ENCODE assay signal across 1 cellular context in genomic region chr12:10543499-10543898, GRCh38.
TF ChIP-seq lines count a peak whose summit lies in the region.

No MANE protein-coding gene starts in this region.

TF ChIP-seq in GM12878, 131 proteins besides CTCF, POLR2A, EP300 and RAD21 (continued from another document):
- TF ChIP-seq ZZZ3 (IDR thresholded peaks at IDR 0.05; ENCODE audit: control insufficient read depth, insufficient read length, low read depth) (no peak), BCL11A (IDR thresholded peaks at IDR 0.05; ENCODE audit: low read depth, low read length) (peak; percentile 73), ZBED1 (IDR thresholded peaks at IDR 0.05; ENCODE audit: borderline replicate concordance) (peak; percentile 92), CBX5 (IDR thresholded peaks at IDR 0.05; ENCODE audit: low read depth) (peak; percentile 82), YBX1 (IDR thresholded peaks at IDR 0.05) (no peak), BCL3 (IDR thresholded peaks at IDR 0.05; ENCODE audit: borderline replicate concordance, insufficient read depth, low read depth, low read length, poor library complexity, severe bottlenecking) (peak; percentile 100), NFIC (IDR thresholded peaks at IDR 0.05; ENCODE audit: low read depth, low read length) (peak; percentile 77; the same call in 1 of the 2 replicates), MEF2B (IDR thresholded peaks at IDR 0.05; ENCODE audit: partially characterized antibody, poor library complexity, severe bottlenecking) (peak; percentile 11), CHD4 (IDR thresholded peaks at IDR 0.05) (no peak), CEBPB (IDR thresholded peaks at IDR 0.05; ENCODE audit: borderline replicate concordance in 1 of 2, low read depth in 2 of 2, low read length in 2 of 2) (0 out of 4 replicates have a peak, but pooled peaks of 1 of the 2 experiments have one; percentile 68), MEF2A (IDR thresholded peaks at IDR 0.05; ENCODE audit: insufficient read depth, low read depth, low read length) (peak; percentile 69; the same call in 1 of the 2 replicates), FOXM1 (IDR thresholded peaks at IDR 0.05; ENCODE audit: low read depth, low read length) (peak; percentile 94), POU2F2 (IDR thresholded peaks at IDR 0.05; ENCODE audit: borderline replicate concordance, low read depth, low read length) (0 out of 3 replicates have a peak, but pooled peaks have one; percentile 44), PRDM15 (CRISPR knock-in tag; IDR thresholded peaks at IDR 0.05) (no peak), ZBTB11 (CRISPR knock-in tag; IDR thresholded peaks at IDR 0.05) (no peak), PKNOX1 (IDR thresholded peaks at IDR 0.05) (no peak), JUNB (IDR thresholded peaks at IDR 0.05) (peak; percentile 92), NBN (IDR thresholded peaks at IDR 0.05) (no peak), TBL1XR1 (IDR thresholded peaks at IDR 0.05; ENCODE audit: low read depth, low read length) (no peak; the same call in 1 of the 2 replicates), CREB1 (IDR thresholded peaks at IDR 0.05; ENCODE audit: low read depth) (peak; percentile 47; the same call in 1 of the 2 replicates), TCF3 (IDR thresholded peaks at IDR 0.05; ENCODE audit: borderline replicate concordance, insufficient read depth, low read depth, low read length) (no peak), CUX1 (IDR thresholded peaks at IDR 0.05; ENCODE audit: insufficient replicate concordance, low read depth, low read length) (no peak)
